ENCODE assay signal across 1 cellular context in genomic region chr16:23476289-23476688, GRCh38.
TF ChIP-seq lines count a peak whose summit lies in the region.

No MANE protein-coding gene starts in this region.

TF ChIP-seq in K562, 482 proteins besides CTCF, POLR2A, EP300 and RAD21:
- TF ChIP-seq ZNF398 (CRISPR knock-in tag; IDR thresholded peaks at IDR 0.05) (no peak), EGR1 (conservative IDR thresholded peaks at IDR 0.05) (no peak), ZNF449 (CRISPR knock-in tag; IDR thresholded peaks at IDR 0.05) (no peak), JUN (IDR thresholded peaks at IDR 0.05; ENCODE audit: borderline replicate concordance, low read depth, low read length) (no peak), JUN (CRISPR knock-in tag; IDR thresholded peaks at IDR 0.05; ENCODE audit: borderline replicate concordance) (no peak)
